ENCODE assay signal across 29 cellular contexts in the genomic region with DNA sequence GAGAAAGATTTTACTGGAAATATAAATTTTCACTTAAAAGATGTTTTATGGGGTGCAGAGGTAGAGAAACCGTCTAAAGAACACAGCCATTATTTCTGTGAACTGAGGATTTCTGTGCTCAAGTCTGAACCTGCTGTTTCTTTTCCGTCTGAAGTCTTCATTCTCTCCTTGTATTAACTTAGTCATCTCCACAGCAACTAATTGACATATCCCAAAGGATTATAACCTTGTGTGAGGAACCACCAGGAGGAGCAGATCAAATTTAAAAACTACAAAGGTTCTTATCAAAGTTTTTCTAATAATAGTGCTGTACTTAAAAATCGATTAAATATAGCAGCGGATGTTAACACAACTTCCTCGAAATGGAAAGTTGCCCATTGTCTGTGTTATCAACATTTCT. TPM values are rescaled to one million over a fixed set of nuclear protein-coding genes. Genes with fewer than 3 reads are reported as not detected.
DNase-seq lines count a peak whose midpoint lies in the region; ATAC-seq and TF ChIP-seq lines count a peak whose summit lies in the region.
"Had no signal": no experiment of that assay in that cellular context is flagged by ENCODE, and none has a peak within 500 bp of the region (broad histone marks: within the 10 kb centered on the region; RNA-seq: fewer than 3 reads in every experiment).

No MANE protein-coding gene starts in this region.

- TF ChIP-seq POLR2A in esophagus squamous epithelium (IDR thresholded peaks at IDR 0.05) (no peak), GM18505 (IDR thresholded peaks at IDR 0.05; ENCODE audit: borderline replicate concordance, extremely low read depth, insufficient read depth, insufficient read length) (no peak)

- H3K4me3 Mint-ChIP-seq in activated T-cell treated with anti-CD3 and anti-CD28 coated beads, Interleukin-2, amount 50 U/mL, for 24 hours: peak overlapping the region; percentile 31
- H3K4me3 Mint-ChIP-seq in CD4-positive, alpha-beta T cell: no peak overlapping the region
- H3K4me3 Mint-ChIP-seq: central memory CD8-positive, alpha-beta T cell; endodermal cell; neural crest cell; stimulated activated memory B cell treated with anti-CD40 and anti-IgM and Interleukin-4, amounts not matched to agents 10 μg/mL and 1 μg/mL and 100 μg/mL, for 72 hours; WTC11 had no signal

- CTCF ChIA-PET in CD4-positive, alpha-beta T cell (lab: Charles Lee): interaction anchor here (0.6 to 4.4 kb wide), 2 partner anchors 12 to 112 kb away, joined by 3 to 37 read pairs; a partner anchor contains a TSS
- CTCF ChIA-PET in RWPE1 (lab: Yijun Ruan, JAX): interaction anchor here (0.7 to 3.1 kb wide), 2 partner anchors 10 to 45 kb away, joined by 4 to 21 read pairs; no protein-coding TSS in a partner anchor

- no peak for DNase-seq in activated T-cell treated with anti-CD3 and anti-CD28 coated beads, Interleukin-2, amount 50 U/mL, for 24 hours
- DNase-seq in activated T-cell treated with anti-CD3 and anti-CD28 coated beads, Interleukin-2, amount 50 U/mL, for 48 hours: no peak
- DNase-seq in CD4-positive, alpha-beta T cell: no peak
- DNase-seq in RWPE1 (ENCODE audit: low spot score) (peak; percentile 29), esophagus squamous epithelium (lab: John Stamatoyannopoulos, UW) (no peak), midbrain (lab: John Stamatoyannopoulos, UW) (no peak)
- DNase-seq: activated CD4-positive, alpha-beta T cell treated with anti-CD3 and anti-CD28 coated beads, Interleukin-2, amount 50 U/mL, for 1 hour; activated CD8-positive, alpha-beta memory T cell treated with anti-CD3 and anti-CD28 coated beads, Interleukin-2, amount 50 U/mL, for 48 hours; activated effector memory CD4-positive, alpha-beta T cell treated with Interleukin-2 at 50 U/mL for 16 hours; Calu3; DMS79 treated with DMSO at 0.1 percent for 48 hours; endodermal cell; GDM1; GM23248; NCI-H1436; NCI-H2081; NCI-H226; NCI-H69; ovary; SJCRH30; upper lobe of left lung had no signal

- WGBS in esophagus squamous epithelium, 2 donors: 41 to 49% methylated on average over 5 of the region's 5 CpGs

- no peaks in the 10 kb centered on the region for H3K27me3 ChIP-seq in CD4-positive, alpha-beta T cell (ENCODE audit: control insufficient read depth, insufficient read depth, low read length)
- H3K27me3 ChIP-seq in esophagus squamous epithelium: no peaks in the 10 kb centered on the region
- H3K27me3 ChIP-seq: BLaER1, ovary, SJCRH30, suprapubic skin, upper lobe of left lung had no signal

- intact Hi-C loops in CD4-positive, alpha-beta T cell (cut with DNase I, micrococcal nuclease): loop anchor here in 1 of 2 experiments (5.0 kb wide), 1 partner anchor 148 kb away; no protein-coding TSS in a partner anchor
- intact Hi-C loops in esophagus squamous epithelium (cut with DNase I): no loop called here

- H3K9me3 ChIP-seq in CD4-positive, alpha-beta T cell (ENCODE audit: control insufficient read depth, low read length): no peaks in the 10 kb centered on the region
- no peaks in the 10 kb centered on the region for H3K9me3 ChIP-seq in esophagus squamous epithelium
- H3K9me3 ChIP-seq: BLaER1, ovary, SJCRH30, suprapubic skin, upper lobe of left lung had no signal

- no peaks in the 10 kb centered on the region for H3K9me3 Mint-ChIP-seq in activated T-cell treated with anti-CD3 and anti-CD28 coated beads, Interleukin-2, amount 50 U/mL, for 24 hours
- H3K9me3 Mint-ChIP-seq in CD4-positive, alpha-beta T cell: no peaks in the 10 kb centered on the region
- H3K9me3 Mint-ChIP-seq: central memory CD8-positive, alpha-beta T cell; endodermal cell; neural crest cell; stimulated activated memory B cell treated with anti-CD40 and anti-IgM and Interleukin-4, amounts not matched to agents 10 μg/mL and 1 μg/mL and 100 μg/mL, for 72 hours; WTC11 had no signal

- peaks cover 0 to 65% (median 3%) of the 10 kb centered on the region in 3 donors for H3K36me3 ChIP-seq in esophagus squamous epithelium
- H3K36me3 ChIP-seq: ovary had no signal

- ATAC-seq in CD4-positive, alpha-beta T cell (ENCODE audit: poor library complexity): no peak
- no peak for ATAC-seq in GM18505 (IDR thresholded peaks at IDR 0.05; ENCODE audit: unreplicated experiment)
- ATAC-seq in GM19351 (IDR thresholded peaks at IDR 0.05; ENCODE audit: unreplicated experiment): no peak
- ATAC-seq: stimulated activated memory B cell treated with anti-CD40 and anti-IgM and Interleukin-4, amounts not matched to agents 10 μg/mL and 1 μg/mL and 100 μg/mL, for 72 hours; WTC11 had no signal

- no peak for TF ChIP-seq CTCF in CD4-positive, alpha-beta T cell (IDR thresholded peaks at IDR 0.05)
- TF ChIP-seq CTCF in RWPE1 (conservative IDR thresholded peaks at IDR 0.05; ENCODE audit: low read depth): no peak
- peak in 1 of 6 experiments; percentile 52 for TF ChIP-seq CTCF in esophagus squamous epithelium (IDR thresholded peaks at IDR 0.05)

- peaks cover 5 to 33% (median 6%) of the 10 kb centered on the region in 3 donors for H3K4me1 ChIP-seq in esophagus squamous epithelium
- H3K4me1 ChIP-seq: SJCRH30 had no signal

- H3K27ac ChIP-seq in CD4-positive, alpha-beta T cell (ENCODE audit: low read depth, low read length): no peak overlapping the region
- H3K27ac ChIP-seq in RWPE1 (no peak overlapping the region), esophagus squamous epithelium (peak overlapping the region in 3 of 4 donors; percentile 56 to 79 (median 70))
- H3K27ac ChIP-seq: BLaER1, GM23248, ovary, SJCRH30, suprapubic skin, upper lobe of left lung had no signal

- POLR2A ChIA-PET in CD4-positive, alpha-beta T cell (lab: Charles Lee): interaction anchor here (0.6 to 4.1 kb wide), 4 partner anchors 11 to 82 kb away, joined by 3 to 22 read pairs (median 5); no protein-coding TSS in a partner anchor
- POLR2A ChIA-PET in RWPE1 (lab: Yijun Ruan, JAX; ENCODE audit: low non-redundant PET): no interaction called here

- no peaks in the 10 kb centered on the region for H3K27me3 Mint-ChIP-seq in activated T-cell treated with anti-CD3 and anti-CD28 coated beads, Interleukin-2, amount 50 U/mL, for 24 hours
- no peaks in the 10 kb centered on the region for H3K27me3 Mint-ChIP-seq in CD4-positive, alpha-beta T cell
- H3K27me3 Mint-ChIP-seq: central memory CD8-positive, alpha-beta T cell; stimulated activated memory B cell treated with anti-CD40 and anti-IgM and Interleukin-4, amounts not matched to agents 10 μg/mL and 1 μg/mL and 100 μg/mL, for 72 hours had no signal

- H3K36me3 Mint-ChIP-seq in activated T-cell treated with anti-CD3 and anti-CD28 coated beads, Interleukin-2, amount 50 U/mL, for 24 hours (ENCODE audit: low read depth): peaks cover 92% of the 10 kb centered on the region
- H3K36me3 Mint-ChIP-seq in CD4-positive, alpha-beta T cell (ENCODE audit: low read depth): peaks cover 92% of the 10 kb centered on the region
- H3K36me3 Mint-ChIP-seq: WTC11 had no signal

- H3K4me3 ChIP-seq in esophagus squamous epithelium: no peak overlapping the region
- H3K4me3 ChIP-seq: BLaER1, GM23248, ovary, SJCRH30, suprapubic skin, upper lobe of left lung had no signal

- peak overlapping the region; percentile 71 for H3K27ac Mint-ChIP-seq in activated T-cell treated with anti-CD3 and anti-CD28 coated beads, Interleukin-2, amount 50 U/mL, for 24 hours
- peak overlapping the region; percentile 84 for H3K27ac Mint-ChIP-seq in CD4-positive, alpha-beta T cell
- H3K27ac Mint-ChIP-seq: endodermal cell; stimulated activated memory B cell treated with anti-CD40 and anti-IgM and Interleukin-4, amounts not matched to agents 10 μg/mL and 1 μg/mL and 100 μg/mL, for 72 hours had no signal

- peaks cover 62% of the 10 kb centered on the region for H3K4me1 Mint-ChIP-seq in activated T-cell treated with anti-CD3 and anti-CD28 coated beads, Interleukin-2, amount 50 U/mL, for 24 hours (ENCODE audit: low read depth)
- peaks cover 77% of the 10 kb centered on the region for H3K4me1 Mint-ChIP-seq in CD4-positive, alpha-beta T cell (ENCODE audit: low read depth)
- H3K4me1 Mint-ChIP-seq: endodermal cell had no signal

RNA-seq across cellular contexts. Expression of a gene that starts 31.1 kb away (rescaled TPM):
- 10 to 100 TPM; 20.4 to 23.4 TPM for total RNA-seq in CD4-positive, alpha-beta T cell
- total RNA-seq in esophagus squamous epithelium: 10 to 100 TPM in 3 of 4 donors, 1 to 10 TPM in 1; 7.0 to 35.9 (median 19.9) TPM

Comparison
In these comparisons a context has a peak if more than half of its experiments do, and no peak if none do; other contexts are left out.
1. H3K27ac ChIP-seq: peak in esophagus squamous epithelium (3 of 4); none in CD4-positive, alpha-beta T cell (single experiment) and RWPE1 (single experiment).